Comparison of ENCODE assay signal across 1 cellular context in the genomic region with DNA sequence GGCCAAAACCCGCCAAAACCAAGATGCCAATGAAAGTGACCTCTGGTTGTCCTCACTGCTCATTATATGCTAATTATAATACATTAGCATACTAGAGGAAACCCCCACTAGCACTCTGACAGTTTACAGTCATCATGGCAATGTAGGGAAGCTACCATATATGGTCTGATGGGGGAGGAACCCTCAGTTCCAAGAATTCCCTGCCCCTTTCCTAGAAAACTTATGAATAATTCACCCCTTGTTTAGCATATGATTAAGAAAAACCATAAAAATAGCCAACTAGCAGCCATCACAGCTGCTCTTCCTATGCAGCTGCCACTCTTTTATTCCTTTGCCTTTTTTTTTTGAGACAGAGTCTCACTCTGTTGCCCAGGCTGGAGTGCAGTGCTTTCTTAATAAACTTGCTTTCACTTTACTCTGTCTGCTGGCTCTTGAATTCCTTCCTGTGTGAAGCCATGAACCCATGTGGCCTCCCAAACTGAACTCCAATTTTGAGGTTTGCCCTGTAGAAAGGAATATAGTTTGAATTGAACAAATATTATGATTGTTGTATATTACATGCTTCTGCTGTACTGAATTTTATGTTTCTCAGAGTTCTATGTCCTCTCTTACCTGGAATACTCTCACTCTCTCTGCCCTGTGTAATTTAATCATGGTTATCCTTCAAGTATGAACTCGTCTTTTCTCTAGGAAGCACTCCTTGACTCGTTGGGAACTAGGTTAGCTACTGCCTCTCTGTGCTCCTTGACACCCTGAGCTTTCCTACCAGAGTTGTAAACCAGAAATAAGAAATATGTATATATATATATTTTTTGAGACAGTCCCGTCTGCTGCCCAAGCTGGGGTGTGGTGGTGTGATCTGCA.
TF ChIP-seq lines count a peak whose summit lies in the region.

No MANE protein-coding gene starts in this region.

TF ChIP-seq in K562, 482 proteins besides CTCF, POLR2A, EP300 and RAD21 (continued from another document):
- peak; percentile 23; the same call in 1 of the 2 replicates for TF ChIP-seq SUPT5H (IDR thresholded peaks at IDR 0.05)
- TF ChIP-seq, protein P1, sequence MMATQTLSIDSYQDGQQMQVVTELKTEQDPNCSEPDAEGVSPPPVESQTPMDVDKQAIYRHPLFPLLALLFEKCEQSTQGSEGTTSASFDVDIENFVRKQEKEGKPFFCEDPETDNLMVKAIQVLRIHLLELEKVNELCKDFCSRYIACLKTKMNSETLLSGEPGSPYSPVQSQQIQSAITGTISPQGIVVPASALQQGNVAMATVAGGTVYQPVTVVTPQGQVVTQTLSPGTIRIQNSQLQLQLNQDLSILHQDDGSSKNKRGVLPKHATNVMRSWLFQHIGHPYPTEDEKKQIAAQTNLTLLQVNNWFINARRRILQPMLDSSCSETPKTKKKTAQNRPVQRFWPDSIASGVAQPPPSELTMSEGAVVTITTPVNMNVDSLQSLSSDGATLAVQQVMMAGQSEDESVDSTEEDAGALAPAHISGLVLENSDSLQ (IDR thresholded peaks at IDR 0.05) = peak; percentile 84
- TF ChIP-seq CREB1 (IDR thresholded peaks at IDR 0.05) = no peak
- TF ChIP-seq CREB1 (CRISPR knock-in tag; IDR thresholded peaks at IDR 0.05) = 0 out of 2 replicates have a peak, but pooled peaks have one; percentile 43
- TF ChIP-seq SIX5 (IDR thresholded peaks at IDR 0.05; ENCODE audit: borderline replicate concordance in 1 of 2, insufficient read depth in 1 of 2, low read depth in 1 of 2, low read length in 2 of 2) = peak in 1 of 2 experiments; percentile 58; a peak in 2 of 4 replicates
- no peak for TF ChIP-seq HNRNPH1 (optimal IDR thresholded peaks at IDR 0.05; ENCODE audit: low read depth, low read length)
- TF ChIP-seq SRF (CRISPR knock-in tag; IDR thresholded peaks at IDR 0.05) = peak; percentile 95 to 99
- no peak for TF ChIP-seq SIN3A (IDR thresholded peaks at IDR 0.05; ENCODE audit: borderline replicate concordance in 2 of 2, control insufficient read depth in 1 of 2, low read depth in 2 of 2, low read length in 2 of 2)
- 0 out of 2 replicates have a peak, but pooled peaks have one; percentile 6 for TF ChIP-seq POLR2H (tag; IDR thresholded peaks at IDR 0.05; ENCODE audit: low read depth)
- TF ChIP-seq NFE2 (IDR thresholded peaks at IDR 0.05; ENCODE audit: low read depth) = 0 out of 2 replicates have a peak, but pooled peaks have one; percentile 10
- TF ChIP-seq, protein P2, sequence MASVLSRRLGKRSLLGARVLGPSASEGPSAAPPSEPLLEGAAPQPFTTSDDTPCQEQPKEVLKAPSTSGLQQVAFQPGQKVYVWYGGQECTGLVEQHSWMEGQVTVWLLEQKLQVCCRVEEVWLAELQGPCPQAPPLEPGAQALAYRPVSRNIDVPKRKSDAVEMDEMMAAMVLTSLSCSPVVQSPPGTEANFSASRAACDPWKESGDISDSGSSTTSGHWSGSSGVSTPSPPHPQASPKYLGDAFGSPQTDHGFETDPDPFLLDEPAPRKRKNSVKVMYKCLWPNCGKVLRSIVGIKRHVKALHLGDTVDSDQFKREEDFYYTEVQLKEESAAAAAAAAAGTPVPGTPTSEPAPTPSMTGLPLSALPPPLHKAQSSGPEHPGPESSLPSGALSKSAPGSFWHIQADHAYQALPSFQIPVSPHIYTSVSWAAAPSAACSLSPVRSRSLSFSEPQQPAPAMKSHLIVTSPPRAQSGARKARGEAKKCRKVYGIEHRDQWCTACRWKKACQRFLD (CRISPR knock-in tag; IDR thresholded peaks at IDR 0.05) = peak; percentile 59; the same call in 1 of the 2 replicates
- peak; percentile 41; the same call in 1 of the 2 replicates for TF ChIP-seq JUND (IDR thresholded peaks at IDR 0.05; ENCODE audit: borderline replicate concordance, low read depth, low read length)
- no peak; the same call in 2 of the 3 replicates for TF ChIP-seq JUND (tag; IDR thresholded peaks at IDR 0.05; ENCODE audit: borderline replicate concordance, low read depth, low read length)
- no peak for TF ChIP-seq ZFP30 (CRISPR knock-in tag; IDR thresholded peaks at IDR 0.05; ENCODE audit: borderline replicate concordance)
- TF ChIP-seq ATF1 (CRISPR knock-in tag; IDR thresholded peaks at IDR 0.05) = no peak
- peak; percentile 27; the same call in 1 of the 2 replicates for TF ChIP-seq ATF1 (tag; IDR thresholded peaks at IDR 0.05)
- TF ChIP-seq, protein P3, sequence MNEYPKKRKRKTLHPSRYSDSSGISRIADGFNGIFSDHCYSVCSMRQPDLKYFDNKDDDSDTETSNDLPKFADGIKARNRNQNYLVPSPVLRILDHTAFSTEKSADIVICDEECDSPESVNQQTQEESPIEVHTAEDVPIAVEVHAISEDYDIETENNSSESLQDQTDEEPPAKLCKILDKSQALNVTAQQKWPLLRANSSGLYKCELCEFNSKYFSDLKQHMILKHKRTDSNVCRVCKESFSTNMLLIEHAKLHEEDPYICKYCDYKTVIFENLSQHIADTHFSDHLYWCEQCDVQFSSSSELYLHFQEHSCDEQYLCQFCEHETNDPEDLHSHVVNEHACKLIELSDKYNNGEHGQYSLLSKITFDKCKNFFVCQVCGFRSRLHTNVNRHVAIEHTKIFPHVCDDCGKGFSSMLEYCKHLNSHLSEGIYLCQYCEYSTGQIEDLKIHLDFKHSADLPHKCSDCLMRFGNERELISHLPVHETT (CRISPR knock-in tag; conservative IDR thresholded peaks at IDR 0.05 in 1 of 2, IDR thresholded peaks at IDR 0.05 in 1 of 2) = peak in 1 of 2 experiments; percentile 28; a peak in 1 of 4 replicates
- peak; percentile 50; the same call in 1 of the 2 replicates for TF ChIP-seq DMBX1 (CRISPR knock-in tag; IDR thresholded peaks at IDR 0.05; ENCODE audit: borderline replicate concordance)
- peak; percentile 29; the same call in 1 of the 2 replicates for TF ChIP-seq ZBTB40 (IDR thresholded peaks at IDR 0.05)
- no peak for TF ChIP-seq ZBTB40 (CRISPR knock-in tag; IDR thresholded peaks at IDR 0.05)
- peak; percentile 45; the same call in 1 of the 2 replicates for TF ChIP-seq ATF7 (IDR thresholded peaks at IDR 0.05)
- TF ChIP-seq CREM (IDR thresholded peaks at IDR 0.05; ENCODE audit: low read depth) = peak; percentile 39; the same call in 1 of the 2 replicates
- TF ChIP-seq, protein P4, sequence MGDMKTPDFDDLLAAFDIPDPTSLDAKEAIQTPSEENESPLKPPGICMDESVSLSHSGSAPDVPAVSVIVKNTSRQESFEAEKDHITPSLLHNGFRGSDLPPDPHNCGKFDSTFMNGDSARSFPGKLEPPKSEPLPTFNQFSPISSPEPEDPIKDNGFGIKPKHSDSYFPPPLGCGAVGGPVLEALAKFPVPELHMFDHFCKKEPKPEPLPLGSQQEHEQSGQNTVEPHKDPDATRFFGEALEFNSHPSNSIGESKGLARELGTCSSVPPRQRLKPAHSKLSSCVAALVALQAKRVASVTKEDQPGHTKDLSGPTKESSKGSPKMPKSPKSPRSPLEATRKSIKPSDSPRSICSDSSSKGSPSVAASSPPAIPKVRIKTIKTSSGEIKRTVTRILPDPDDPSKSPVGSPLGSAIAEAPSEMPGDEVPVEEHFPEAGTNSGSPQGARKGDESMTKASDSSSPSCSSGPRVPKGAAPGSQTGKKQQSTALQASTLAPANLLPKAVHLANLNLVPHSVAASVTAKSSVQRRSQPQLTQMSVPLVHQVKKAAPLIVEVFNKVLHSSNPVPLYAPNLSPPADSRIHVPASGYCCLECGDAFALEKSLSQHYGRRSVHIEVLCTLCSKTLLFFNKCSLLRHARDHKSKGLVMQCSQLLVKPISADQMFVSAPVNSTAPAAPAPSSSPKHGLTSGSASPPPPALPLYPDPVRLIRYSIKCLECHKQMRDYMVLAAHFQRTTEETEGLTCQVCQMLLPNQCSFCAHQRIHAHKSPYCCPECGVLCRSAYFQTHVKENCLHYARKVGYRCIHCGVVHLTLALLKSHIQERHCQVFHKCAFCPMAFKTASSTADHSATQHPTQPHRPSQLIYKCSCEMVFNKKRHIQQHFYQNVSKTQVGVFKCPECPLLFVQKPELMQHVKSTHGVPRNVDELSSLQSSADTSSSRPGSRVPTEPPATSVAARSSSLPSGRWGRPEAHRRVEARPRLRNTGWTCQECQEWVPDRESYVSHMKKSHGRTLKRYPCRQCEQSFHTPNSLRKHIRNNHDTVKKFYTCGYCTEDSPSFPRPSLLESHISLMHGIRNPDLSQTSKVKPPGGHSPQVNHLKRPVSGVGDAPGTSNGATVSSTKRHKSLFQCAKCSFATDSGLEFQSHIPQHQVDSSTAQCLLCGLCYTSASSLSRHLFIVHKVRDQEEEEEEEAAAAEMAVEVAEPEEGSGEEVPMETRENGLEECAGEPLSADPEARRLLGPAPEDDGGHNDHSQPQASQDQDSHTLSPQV (IDR thresholded peaks at IDR 0.05) = peak; percentile 49; the same call in 1 of the 2 replicates
